ENCODE assay signal across 8 cellular contexts in genomic region chr5:79020861-79021561, GRCh38. TPM values are rescaled to one million over a fixed set of nuclear protein-coding genes. Genes with fewer than 3 reads are reported as not detected.
DNase-seq lines count a peak whose midpoint lies in the region; ATAC-seq and TF ChIP-seq lines count a peak whose summit lies in the region.

No MANE protein-coding gene starts in this region.

- POLR2A ChIA-PET in Panc1 (lab: Charles Lee): no interaction called here

- TF ChIP-seq CTCF in Panc1 (IDR thresholded peaks at IDR 0.05) (peak; percentile 93), parathyroid adenoma (IDR thresholded peaks at IDR 0.05) (peak; percentile 79)

- in situ Hi-C loops in Panc1 (cut with HindIII; ENCODE audit: low pct_unique_long_range_greater_than_20kb, low sequenced_read_pairs): no loop called here

- H3K4me3 ChIP-seq in Panc1 (ENCODE audit: low read depth in 2 of 2, low read length in 2 of 2) (no peak overlapping the region), parathyroid adenoma (ENCODE audit: low read depth, low read length) (no peak overlapping the region)

- H3K4me2 ChIP-seq in parathyroid adenoma (ENCODE audit: low read length): peak overlapping the region; percentile 38

- H3K27ac ChIP-seq in Panc1 (ENCODE audit: low read length): no peak overlapping the region
- H3K27ac ChIP-seq in parathyroid adenoma: no peak overlapping the region

- intact Hi-C loops in Panc1 (cut with micrococcal nuclease; ENCODE audit: unreplicated experiment) (loop anchor here (5.0 to 10.0 kb wide), 3 partner anchors 91 to 834 kb away; partner anchors contain the start of gene BHMT), Right ventricle myocardium superior (cut with DNase I) (no loop called here)

- no peaks in the 10 kb centered on the region for H3K36me3 Mint-ChIP-seq in activated naive CD4-positive, alpha-beta T cell treated with anti-CD3 and anti-CD28 coated beads, Interleukin-2, amount 50 U/mL, for 72 hours

- DNase-seq in DMS114 treated with DMSO at 0.1 percent for 48 hours (lab: John Stamatoyannopoulos, UW; ENCODE audit: unreplicated experiment): peak; percentile 50
- DNase-seq in HK-2 (ENCODE audit: unreplicated experiment): peak; percentile 26
- DNase-seq in Panc1 (ENCODE audit: low read depth, low spot score): peak; percentile 42
- DNase-seq in activated naive CD4-positive, alpha-beta T cell treated with anti-CD3 and anti-CD28 coated beads, Interleukin-2, amount 50 U/mL, for 72 hours (ENCODE audit: low spot score in 2 of 2): peak in 1 of 2 donors; percentile 51
- peak; percentile 53 for DNase-seq in Right ventricle myocardium superior

- ATAC-seq in Panc1: peak; percentile 87
- peak; percentile 45 to 59 for ATAC-seq in activated naive CD4-positive, alpha-beta T cell treated with anti-CD3 and anti-CD28 coated beads, Interleukin-2, amount 50 U/mL, for 72 hours
- peak; percentile 88 for ATAC-seq in Right ventricle myocardium superior (ENCODE audit: poor library complexity)
- ATAC-seq in GM19324 (IDR thresholded peaks at IDR 0.05; ENCODE audit: low FRiP score, unreplicated experiment): no peak
- no peak for ATAC-seq in HG02884 (IDR thresholded peaks at IDR 0.05; ENCODE audit: unreplicated experiment)

- no peaks in the 10 kb centered on the region for H3K36me3 ChIP-seq in Panc1 (ENCODE audit: control insufficient read depth, insufficient read depth, low read length)
- no peaks in the 10 kb centered on the region for H3K36me3 ChIP-seq in parathyroid adenoma (ENCODE audit: control insufficient read depth, insufficient read depth, low read length)

- no TSS peak for BruUV-seq in Panc1 (replicated peaks; lab: Mats Ljungman, UMichigan)

- H3K4me1 ChIP-seq in Panc1 (ENCODE audit: control insufficient read depth, insufficient read depth, low read length): 0 out of 2 replicates have a peak, but pooled peaks cover 3% of the 10 kb centered on the region
- H3K4me1 ChIP-seq in parathyroid adenoma: no peaks in the 10 kb centered on the region

- no peak overlapping the region for H3K9ac ChIP-seq in parathyroid adenoma

- H3K27me3 ChIP-seq in Panc1 (ENCODE audit: control insufficient read depth, insufficient read depth, low read length) (peaks cover 39% of the 10 kb centered on the region; the same call in 1 of the 2 replicates), parathyroid adenoma (ENCODE audit: control insufficient read depth, insufficient read depth, low read length) (no peaks in the 10 kb centered on the region)

- CTCF ChIA-PET in Panc1 (lab: Charles Lee): interaction anchor here (0.6 to 5.5 kb wide), 11 partner anchors 11 to 1207 kb away, joined by 3 to 62 read pairs (median 4); no protein-coding TSS in a partner anchor

- peak overlapping the region; percentile 51 for H2AFZ ChIP-seq in parathyroid adenoma

- no peaks in the 10 kb centered on the region for H3K9me3 ChIP-seq in Panc1 (ENCODE audit: control insufficient read depth, insufficient read depth, low read depth, low read length)
- no peaks in the 10 kb centered on the region for H3K9me3 ChIP-seq in parathyroid adenoma (ENCODE audit: control insufficient read depth, low read length)

- H3K27ac Mint-ChIP-seq in activated naive CD4-positive, alpha-beta T cell treated with anti-CD3 and anti-CD28 coated beads, Interleukin-2, amount 50 U/mL, for 72 hours: no peak overlapping the region

- no peaks in the 10 kb centered on the region for H3K79me2 ChIP-seq in parathyroid adenoma

- H3K9me3 Mint-ChIP-seq in activated naive CD4-positive, alpha-beta T cell treated with anti-CD3 and anti-CD28 coated beads, Interleukin-2, amount 50 U/mL, for 72 hours: no peaks in the 10 kb centered on the region

RNA-seq across cellular contexts. Expression of gene ARSB, which starts 35.9 kb away (rescaled TPM):
- total RNA-seq in Panc1 (2021; ENCODE audit: unreplicated experiment): 18.1 TPM
- polyA plus RNA-seq in Panc1 (2012; ENCODE audit: insufficient read length): 8.8 TPM
- 1 to 10 TPM; 5.0 to 8.2 TPM for total RNA-seq in activated naive CD4-positive, alpha-beta T cell treated with anti-CD3 and anti-CD28 coated beads, Interleukin-2, amount 50 U/mL, for 72 hours
- total RNA-seq in Right ventricle myocardium superior: 9.7 TPM

RNA-seq across cellular contexts. Expression of gene DMGDH, which starts 48.5 kb away (rescaled TPM):
- 0.54 TPM for total RNA-seq in Panc1 (2021; ENCODE audit: unreplicated experiment)
- polyA plus RNA-seq in Panc1 (2012; ENCODE audit: insufficient read length): 0.44 TPM
- total RNA-seq in activated naive CD4-positive, alpha-beta T cell treated with anti-CD3 and anti-CD28 coated beads, Interleukin-2, amount 50 U/mL, for 72 hours: 1 to 10 TPM in 1 of 2 donors, not detected in 1; 2.7 TPM
- 2.2 TPM for total RNA-seq in Right ventricle myocardium superior

RNA-seq across cellular contexts. Expression of gene BHMT2, which starts 48.6 kb away (rescaled TPM):
- not detected for total RNA-seq in Panc1 (2021; ENCODE audit: unreplicated experiment)
- not detected for polyA plus RNA-seq in Panc1 (2012; ENCODE audit: insufficient read length)
- total RNA-seq in activated naive CD4-positive, alpha-beta T cell treated with anti-CD3 and anti-CD28 coated beads, Interleukin-2, amount 50 U/mL, for 72 hours: not detected
- total RNA-seq in Right ventricle myocardium superior: 10.0 TPM

Comparison
In these comparisons a context has a peak if more than half of its experiments do, and no peak if none do; other contexts are left out.
1. ATAC-seq: peak in Panc1 (single experiment), activated naive CD4-positive, alpha-beta T cell treated with anti-CD3 and anti-CD28 coated beads, Interleukin-2, amount 50 U/mL, for 72 hours (2 of 2) and Right ventricle myocardium superior (single experiment); none in GM19324 (single experiment) and HG02884 (single experiment).
2. RNA of gene BHMT2, which starts 48.6 kb away (total RNA-seq): 10.0 TPM in Right ventricle myocardium superior (single experiment); not detected in Panc1 (single experiment) and not detected in activated naive CD4-positive, alpha-beta T cell treated with anti-CD3 and anti-CD28 coated beads, Interleukin-2, amount 50 U/mL, for 72 hours; every median in the first group is over 10 times any median in the second.